Comparison of ENCODE assay signal across 1 cellular context in the genomic region with DNA sequence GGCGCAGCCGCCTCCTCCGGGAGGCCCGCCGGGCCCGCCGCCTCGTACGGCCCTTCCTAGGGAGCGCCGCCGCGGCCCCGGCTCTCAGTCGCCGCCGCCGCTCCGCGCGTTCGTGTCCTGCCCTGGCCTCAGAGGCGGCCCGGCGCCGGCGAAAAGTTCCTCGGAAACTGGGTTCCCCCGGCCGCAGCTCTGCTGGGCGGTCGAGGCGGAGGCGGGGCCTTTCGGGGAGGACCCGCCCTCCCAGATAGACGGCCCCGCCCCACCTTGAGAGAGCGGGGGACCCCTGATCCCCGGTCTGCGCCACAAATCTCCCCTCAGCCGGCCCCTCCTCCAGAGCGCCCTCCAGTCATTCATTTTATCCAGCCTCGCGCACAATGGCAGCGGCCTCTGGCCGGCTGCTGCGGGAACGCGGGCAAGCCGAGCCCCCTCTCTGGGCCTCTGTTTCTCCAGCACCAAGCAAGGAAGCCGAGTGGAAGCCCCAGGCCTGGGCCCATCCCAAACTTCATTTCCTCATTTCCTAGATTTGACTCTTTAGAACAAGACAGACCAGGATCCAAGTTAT.
A peak's percentile ranks its signal among the peaks of the same experiment; 100 is the strongest.
TF ChIP-seq lines count a peak whose summit lies in the region.

TSS of gene SREBF1 (minus strand) at position 169 of the 562 bp plus-strand sequence. CDS start 169 bp downstream, outside the sequence.

TF ChIP-seq in HepG2, 621 proteins besides CTCF, POLR2A, EP300 and RAD21 (continued from another document and continues in another):
- TF ChIP-seq TFE3 (CRISPR knock-in tag; IDR thresholded peaks at IDR 0.05) = no peak
- no peak for TF ChIP-seq DMAP1 (CRISPR knock-in tag; IDR thresholded peaks at IDR 0.05)
- TF ChIP-seq ZNF275 (CRISPR knock-in tag; IDR thresholded peaks at IDR 0.05; ENCODE audit: borderline replicate concordance) = no peak
- TF ChIP-seq PHF8 (CRISPR knock-in tag; IDR thresholded peaks at IDR 0.05) = no peak
- TF ChIP-seq BRF2 (CRISPR knock-in tag; IDR thresholded peaks at IDR 0.05) = no peak
- no peak for TF ChIP-seq TBP (CRISPR knock-in tag; IDR thresholded peaks at IDR 0.05)
- TF ChIP-seq HDAC1 (CRISPR knock-in tag; IDR thresholded peaks at IDR 0.05) = no peak
- TF ChIP-seq ZNF768 (CRISPR knock-in tag; IDR thresholded peaks at IDR 0.05) = no peak
- TF ChIP-seq ZKSCAN8 (CRISPR knock-in tag; IDR thresholded peaks at IDR 0.05; ENCODE audit: borderline replicate concordance) = no peak
- no peak for TF ChIP-seq TCF7 (IDR thresholded peaks at IDR 0.05; ENCODE audit: low read depth)
- no peak for TF ChIP-seq ZNF513 (CRISPR knock-in tag; conservative IDR thresholded peaks at IDR 0.05)
- TF ChIP-seq PRMT3 (CRISPR knock-in tag; IDR thresholded peaks at IDR 0.05; ENCODE audit: borderline replicate concordance, low read depth) = no peak
- TF ChIP-seq ZNF143 (CRISPR knock-in tag; IDR thresholded peaks at IDR 0.05) = no peak
- TF ChIP-seq ZNF264 (CRISPR knock-in tag; IDR thresholded peaks at IDR 0.05) = peak; percentile 99
- TF ChIP-seq ZNF550 (CRISPR knock-in tag; IDR thresholded peaks at IDR 0.05; ENCODE audit: borderline replicate concordance) = no peak
- TF ChIP-seq ZUFSP (CRISPR knock-in tag; IDR thresholded peaks at IDR 0.05; ENCODE audit: borderline replicate concordance) = no peak
- TF ChIP-seq, protein P1, sequence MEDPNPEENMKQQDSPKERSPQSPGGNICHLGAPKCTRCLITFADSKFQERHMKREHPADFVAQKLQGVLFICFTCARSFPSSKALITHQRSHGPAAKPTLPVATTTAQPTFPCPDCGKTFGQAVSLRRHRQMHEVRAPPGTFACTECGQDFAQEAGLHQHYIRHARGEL (CRISPR knock-in tag; IDR thresholded peaks at IDR 0.05) = no peak
- no peak; the same call in 1 of the 2 replicates for TF ChIP-seq DZIP1 (CRISPR knock-in tag; IDR thresholded peaks at IDR 0.05)
- no peak for TF ChIP-seq EZH2 (conservative IDR thresholded peaks at IDR 0.05; ENCODE audit: low read depth, low read length)
- TF ChIP-seq CEBPG (CRISPR knock-in tag; IDR thresholded peaks at IDR 0.05) = no peak
- TF ChIP-seq, protein P2, sequence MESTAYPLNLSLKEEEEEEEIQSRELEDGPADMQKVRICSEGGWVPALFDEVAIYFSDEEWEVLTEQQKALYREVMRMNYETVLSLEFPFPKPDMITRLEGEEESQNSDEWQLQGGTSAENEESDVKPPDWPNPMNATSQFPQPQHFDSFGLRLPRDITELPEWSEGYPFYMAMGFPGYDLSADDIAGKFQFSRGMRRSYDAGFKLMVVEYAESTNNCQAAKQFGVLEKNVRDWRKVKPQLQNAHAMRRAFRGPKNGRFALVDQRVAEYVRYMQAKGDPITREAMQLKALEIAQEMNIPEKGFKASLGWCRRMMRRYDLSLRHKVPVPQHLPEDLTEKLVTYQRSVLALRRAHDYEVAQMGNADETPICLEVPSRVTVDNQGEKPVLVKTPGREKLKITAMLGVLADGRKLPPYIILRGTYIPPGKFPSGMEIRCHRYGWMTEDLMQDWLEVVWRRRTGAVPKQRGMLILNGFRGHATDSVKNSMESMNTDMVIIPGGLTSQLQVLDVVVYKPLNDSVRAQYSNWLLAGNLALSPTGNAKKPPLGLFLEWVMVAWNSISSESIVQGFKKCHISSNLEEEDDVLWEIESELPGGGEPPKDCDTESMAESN (CRISPR knock-in tag; conservative IDR thresholded peaks at IDR 0.05) = no peak
- no peak for TF ChIP-seq GABPB1 (CRISPR knock-in tag; IDR thresholded peaks at IDR 0.05)
- TF ChIP-seq, protein P3, sequence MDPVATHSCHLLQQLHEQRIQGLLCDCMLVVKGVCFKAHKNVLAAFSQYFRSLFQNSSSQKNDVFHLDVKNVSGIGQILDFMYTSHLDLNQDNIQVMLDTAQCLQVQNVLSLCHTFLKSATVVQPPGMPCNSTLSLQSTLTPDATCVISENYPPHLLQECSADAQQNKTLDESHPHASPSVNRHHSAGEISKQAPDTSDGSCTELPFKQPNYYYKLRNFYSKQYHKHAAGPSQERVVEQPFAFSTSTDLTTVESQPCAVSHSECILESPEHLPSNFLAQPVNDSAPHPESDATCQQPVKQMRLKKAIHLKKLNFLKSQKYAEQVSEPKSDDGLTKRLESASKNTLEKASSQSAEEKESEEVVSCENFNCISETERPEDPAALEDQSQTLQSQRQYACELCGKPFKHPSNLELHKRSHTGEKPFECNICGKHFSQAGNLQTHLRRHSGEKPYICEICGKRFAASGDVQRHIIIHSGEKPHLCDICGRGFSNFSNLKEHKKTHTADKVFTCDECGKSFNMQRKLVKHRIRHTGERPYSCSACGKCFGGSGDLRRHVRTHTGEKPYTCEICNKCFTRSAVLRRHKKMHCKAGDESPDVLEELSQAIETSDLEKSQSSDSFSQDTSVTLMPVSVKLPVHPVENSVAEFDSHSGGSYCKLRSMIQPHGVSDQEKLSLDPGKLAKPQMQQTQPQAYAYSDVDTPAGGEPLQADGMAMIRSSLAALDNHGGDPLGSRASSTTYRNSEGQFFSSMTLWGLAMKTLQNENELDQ (CRISPR knock-in tag; IDR thresholded peaks at IDR 0.05; ENCODE audit: borderline replicate concordance) = no peak
- no peak for TF ChIP-seq RNF219 (CRISPR knock-in tag; IDR thresholded peaks at IDR 0.05)
- no peak for TF ChIP-seq ZSCAN25 (CRISPR knock-in tag; IDR thresholded peaks at IDR 0.05)
- no peak for TF ChIP-seq KLF11 (CRISPR knock-in tag; IDR thresholded peaks at IDR 0.05)
- TF ChIP-seq GABPA (IDR thresholded peaks at IDR 0.05; ENCODE audit: low read depth, low read length) = no peak
- no peak for TF ChIP-seq GABPA (CRISPR knock-in tag; IDR thresholded peaks at IDR 0.05; ENCODE audit: low read depth)
- no peak for TF ChIP-seq ZNF232 (CRISPR knock-in tag; IDR thresholded peaks at IDR 0.05; ENCODE audit: borderline replicate concordance)
- TF ChIP-seq TARDBP (CRISPR knock-in tag; IDR thresholded peaks at IDR 0.05) = no peak
- TF ChIP-seq NR1H2 (CRISPR knock-in tag; IDR thresholded peaks at IDR 0.05; ENCODE audit: borderline replicate concordance, low read depth) = no peak
- no peak for TF ChIP-seq ZNF761 (CRISPR knock-in tag; conservative IDR thresholded peaks at IDR 0.05)
- no peak for TF ChIP-seq TRIM24 (CRISPR knock-in tag; IDR thresholded peaks at IDR 0.05)
- TF ChIP-seq FUBP1 (CRISPR knock-in tag; IDR thresholded peaks at IDR 0.05; ENCODE audit: borderline replicate concordance) = no peak
- TF ChIP-seq MEIS2 (CRISPR knock-in tag; IDR thresholded peaks at IDR 0.05) = 0 out of 2 replicates have a peak, but pooled peaks have one; percentile 12
- TF ChIP-seq SRSF9 (IDR thresholded peaks at IDR 0.05; ENCODE audit: borderline replicate concordance, insufficient read depth, low read depth, low read length, poor library complexity, severe bottlenecking) = no peak
- TF ChIP-seq FOSL1 (CRISPR knock-in tag; IDR thresholded peaks at IDR 0.05; ENCODE audit: borderline replicate concordance) = no peak
- TF ChIP-seq WIZ (CRISPR knock-in tag; IDR thresholded peaks at IDR 0.05) = no peak
- no peak; the same call in 1 of the 2 replicates for TF ChIP-seq ATF7-NPFF (CRISPR knock-in tag; IDR thresholded peaks at IDR 0.05; ENCODE audit: low read depth)
